In the genomic region with DNA sequence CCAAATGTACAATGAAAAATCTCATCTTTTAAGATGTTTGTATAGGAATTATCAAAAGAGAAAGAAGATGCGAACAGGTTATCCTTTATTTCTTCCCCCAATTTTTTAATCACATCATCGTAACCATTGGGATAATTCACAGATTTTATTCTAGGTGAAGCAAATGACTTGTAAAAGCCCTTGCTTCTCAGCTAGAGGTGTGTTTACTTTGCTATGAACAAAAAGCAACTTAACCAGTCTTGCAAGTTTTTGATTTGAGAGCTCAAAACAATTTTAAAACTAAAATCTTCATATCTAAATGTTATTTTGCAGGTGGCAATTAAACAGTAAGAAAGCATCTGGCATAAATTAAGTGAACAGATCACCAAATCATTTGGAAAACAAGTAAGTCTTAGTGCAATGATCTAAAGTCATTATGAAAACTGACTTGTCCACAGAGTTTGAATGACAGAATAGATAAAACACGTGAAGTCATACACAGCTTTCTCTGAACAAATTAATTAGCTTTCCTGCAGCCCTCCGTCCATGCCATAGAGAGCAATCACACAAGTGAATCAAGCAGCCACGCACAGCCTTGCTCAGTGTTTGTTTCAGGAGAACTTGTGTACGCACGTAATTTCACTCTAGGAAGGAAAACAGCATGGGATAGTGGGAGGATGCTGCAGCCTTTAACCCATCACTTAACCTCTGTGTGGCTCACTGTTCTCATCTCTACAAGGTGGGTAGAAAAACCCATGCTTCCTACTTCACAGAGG, we compare ENCODE assay signal across 28 cellular contexts.
DNase-seq lines count a peak whose midpoint lies in the region; ATAC-seq, FAIRE-seq and TF ChIP-seq lines count a peak whose summit lies in the region.
"Had no signal": no experiment of that assay in that cellular context is flagged by ENCODE, and none has a peak within 500 bp of the region (broad histone marks: within the 10 kb centered on the region; RNA-seq: fewer than 3 reads in every experiment).

No MANE protein-coding gene starts in this region.

- peaks cover 14% of the 10 kb centered on the region in 2 donors for H3K4me1 ChIP-seq in thyroid gland
- no peaks in the 10 kb centered on the region for H3K4me1 ChIP-seq in breast epithelium
- H3K4me1 ChIP-seq: gastrocnemius medialis had no signal

- H3K36me3 ChIP-seq in thyroid gland, result no peaks in the 10 kb centered on the region
- H3K36me3 ChIP-seq in breast epithelium, result no peaks in the 10 kb centered on the region
- H3K36me3 ChIP-seq: gastrocnemius medialis, ovary had no signal

- TF ChIP-seq POLR2A in thyroid gland (IDR thresholded peaks at IDR 0.05), result no peak
- no peak for TF ChIP-seq POLR2A in breast epithelium (IDR thresholded peaks at IDR 0.05)

- H3K27me3 Mint-ChIP-seq in activated naive CD8-positive, alpha-beta T cell, result peaks cover 1% of the 10 kb centered on the region
- H3K27me3 Mint-ChIP-seq in activated naive CD8-positive, alpha-beta T cell treated with anti-CD3 and anti-CD28 coated beads for 36 hours, result no peaks in the 10 kb centered on the region

- H3K9me3 ChIP-seq in thyroid gland (no peaks in the 10 kb centered on the region), breast epithelium (no peaks in the 10 kb centered on the region)
- H3K9me3 ChIP-seq: gastrocnemius medialis, ovary had no signal

- peak overlapping the region; percentile 22 for H3K4me3 Mint-ChIP-seq in activated naive CD8-positive, alpha-beta T cell
- H3K4me3 Mint-ChIP-seq in activated naive CD8-positive, alpha-beta T cell treated with anti-CD3 and anti-CD28 coated beads for 36 hours, result no peak overlapping the region
- H3K4me3 Mint-ChIP-seq: activated CD4-positive, alpha-beta T cell treated with anti-CD3 and anti-CD28 coated beads for 36 hours; activated CD8-positive, alpha-beta T cell treated with anti-CD3 and anti-CD28 coated beads, Interleukin-2, amount 10 ng/mL, durations not matched to agents 7 days and 5 days; activated naive CD4-positive, alpha-beta T cell treated with anti-CD3 and anti-CD28 coated beads, Interleukin-2, amount 10 ng/mL, durations not matched to agents 7 days and 5 days; neural crest cell; T-helper 2 cell treated with Interferon-gamma antibody and Interleukin-4, amounts not matched to agents 5 μg/mL and 100 μg/mL, for 36 hours had no signal

- H3K27me3 ChIP-seq in thyroid gland (no peaks in the 10 kb centered on the region), breast epithelium (no peaks in the 10 kb centered on the region)
- H3K27me3 ChIP-seq: gastrocnemius medialis, ovary had no signal

- intact Hi-C loops in thyroid gland (cut with DNase I) (no loop called here), breast epithelium (cut with DNase I; ENCODE audit: low total_unique reads) (no loop called here)

- H3K4me3 ChIP-seq in thyroid gland (replicated peaks in 1 of 3), result no peak overlapping the region
- no peak overlapping the region for H3K4me3 ChIP-seq in breast epithelium
- H3K4me3 ChIP-seq: gastrocnemius medialis, ovary had no signal

- ATAC-seq in GM19023 (IDR thresholded peaks at IDR 0.05; ENCODE audit: unreplicated experiment), result no peak
- ATAC-seq: activated CD4-positive, alpha-beta T cell treated with anti-CD3 and anti-CD28 coated beads for 36 hours; activated CD8-positive, alpha-beta T cell treated with anti-CD3 and anti-CD28 coated beads, Interleukin-2, amount 10 ng/mL, durations not matched to agents 7 days and 5 days; gastrocnemius medialis had no signal

- TF ChIP-seq CTCF in thyroid gland (IDR thresholded peaks at IDR 0.05) (no peak), breast epithelium (IDR thresholded peaks at IDR 0.05) (no peak)

- H3K4me1 Mint-ChIP-seq in activated naive CD8-positive, alpha-beta T cell (ENCODE audit: low read depth), result peaks cover 27% of the 10 kb centered on the region
- H3K4me1 Mint-ChIP-seq in activated naive CD8-positive, alpha-beta T cell treated with anti-CD3 and anti-CD28 coated beads for 36 hours, result peaks cover 15% of the 10 kb centered on the region
- H3K4me1 Mint-ChIP-seq: activated naive CD4-positive, alpha-beta T cell treated with anti-CD3 and anti-CD28 coated beads, Interleukin-2, amount 10 ng/mL, durations not matched to agents 7 days and 5 days; neural crest cell had no signal

- H3K27ac Mint-ChIP-seq in activated naive CD8-positive, alpha-beta T cell, result no peak overlapping the region
- no peak overlapping the region for H3K27ac Mint-ChIP-seq in activated naive CD8-positive, alpha-beta T cell treated with anti-CD3 and anti-CD28 coated beads for 36 hours
- H3K27ac Mint-ChIP-seq: activated CD4-positive, alpha-beta T cell treated with anti-CD3 and anti-CD28 coated beads for 36 hours; activated CD8-positive, alpha-beta T cell treated with anti-CD3 and anti-CD28 coated beads, Interleukin-2, amount 10 ng/mL, durations not matched to agents 7 days and 5 days; activated naive CD4-positive, alpha-beta T cell treated with anti-CD3 and anti-CD28 coated beads, Interleukin-2, amount 10 ng/mL, durations not matched to agents 7 days and 5 days; T-helper 2 cell treated with Interferon-gamma antibody and Interleukin-4, amounts not matched to agents 5 μg/mL and 100 μg/mL, for 36 hours had no signal

- peak; percentile 33 for FAIRE-seq in islet of Langerhans (lab: Jason Lieb, UNC)
- FAIRE-seq: endothelial cell of umbilical vein, G401.6, RCC 7860 had no signal

- H3K27ac ChIP-seq in thyroid gland (no peak overlapping the region), breast epithelium (no peak overlapping the region)
- H3K27ac ChIP-seq: gastrocnemius medialis, ovary had no signal

- H3K9me3 Mint-ChIP-seq in activated naive CD8-positive, alpha-beta T cell (ENCODE audit: low read depth), result no peaks in the 10 kb centered on the region
- no peaks in the 10 kb centered on the region for H3K9me3 Mint-ChIP-seq in activated naive CD8-positive, alpha-beta T cell treated with anti-CD3 and anti-CD28 coated beads for 36 hours
- H3K9me3 Mint-ChIP-seq: activated naive CD4-positive, alpha-beta T cell treated with anti-CD3 and anti-CD28 coated beads, Interleukin-2, amount 10 ng/mL, durations not matched to agents 7 days and 5 days; neural crest cell; T-helper 2 cell treated with Interferon-gamma antibody and Interleukin-4, amounts not matched to agents 5 μg/mL and 100 μg/mL, for 36 hours had no signal

- DNase-seq in activated naive CD8-positive, alpha-beta T cell treated with anti-CD3 and anti-CD28 coated beads for 36 hours, result no peak
- DNase-seq in NCI-H748 (lab: John Stamatoyannopoulos, UW; ENCODE audit: unreplicated experiment) (peak; percentile 56), thyroid gland (peak; percentile 9 to 23), breast epithelium (ENCODE audit: low spot score in 2 of 2) (no peak), ureter (ENCODE audit: low spot score) (no peak)
- DNase-seq: ACHN; activated CD4-positive, alpha-beta T cell treated with anti-CD3 and anti-CD28 coated beads for 36 hours; activated CD8-positive, alpha-beta T cell treated with anti-CD3 and anti-CD28 coated beads, Interleukin-2, amount 10 ng/mL, durations not matched to agents 7 days and 5 days; activated naive CD4-positive, alpha-beta T cell treated with anti-CD3 and anti-CD28 coated beads, Interleukin-2, amount 10 ng/mL, durations not matched to agents 7 days and 5 days; amygdala; DMS153; gastrocnemius medialis; IMR-90; kidney glomerular epithelial cell; MV-4-11; NCI-H146; ovary; SHP77 treated with DMSO at 0.1 percent for 48 hours; stimulated activated CD4-positive, alpha-beta T cell treated with anti-CD3 and anti-CD28 coated beads, Interleukin-1b, Interleukin-23, amount 100 ng/mL, for 48 hours; stimulated activated naive CD4-positive, alpha-beta T cell treated with Interleukin-2 at 50 U/mL for 16 hours had no signal

- H3K36me3 Mint-ChIP-seq in activated naive CD8-positive, alpha-beta T cell, result no peaks in the 10 kb centered on the region
- H3K36me3 Mint-ChIP-seq in activated naive CD8-positive, alpha-beta T cell treated with anti-CD3 and anti-CD28 coated beads for 36 hours, result no peaks in the 10 kb centered on the region
- H3K36me3 Mint-ChIP-seq: activated naive CD4-positive, alpha-beta T cell treated with anti-CD3 and anti-CD28 coated beads, Interleukin-2, amount 10 ng/mL, durations not matched to agents 7 days and 5 days had no signal

- WGBS in thyroid gland, 2 donors, result 23 to 29% methylated on average over 7 of the region's 7 CpGs

Comparison
In these comparisons a context has a peak if more than half of its experiments do, and no peak if none do; other contexts are left out.
1. DNase-seq: peak in NCI-H748 (single experiment) and thyroid gland (2 of 2); none in activated naive CD8-positive, alpha-beta T cell treated with anti-CD3 and anti-CD28 coated beads for 36 hours (single experiment), breast epithelium (0 of 2) and ureter (single experiment).